8 cellular contexts compared by ENCODE assay signal in the genomic region with DNA sequence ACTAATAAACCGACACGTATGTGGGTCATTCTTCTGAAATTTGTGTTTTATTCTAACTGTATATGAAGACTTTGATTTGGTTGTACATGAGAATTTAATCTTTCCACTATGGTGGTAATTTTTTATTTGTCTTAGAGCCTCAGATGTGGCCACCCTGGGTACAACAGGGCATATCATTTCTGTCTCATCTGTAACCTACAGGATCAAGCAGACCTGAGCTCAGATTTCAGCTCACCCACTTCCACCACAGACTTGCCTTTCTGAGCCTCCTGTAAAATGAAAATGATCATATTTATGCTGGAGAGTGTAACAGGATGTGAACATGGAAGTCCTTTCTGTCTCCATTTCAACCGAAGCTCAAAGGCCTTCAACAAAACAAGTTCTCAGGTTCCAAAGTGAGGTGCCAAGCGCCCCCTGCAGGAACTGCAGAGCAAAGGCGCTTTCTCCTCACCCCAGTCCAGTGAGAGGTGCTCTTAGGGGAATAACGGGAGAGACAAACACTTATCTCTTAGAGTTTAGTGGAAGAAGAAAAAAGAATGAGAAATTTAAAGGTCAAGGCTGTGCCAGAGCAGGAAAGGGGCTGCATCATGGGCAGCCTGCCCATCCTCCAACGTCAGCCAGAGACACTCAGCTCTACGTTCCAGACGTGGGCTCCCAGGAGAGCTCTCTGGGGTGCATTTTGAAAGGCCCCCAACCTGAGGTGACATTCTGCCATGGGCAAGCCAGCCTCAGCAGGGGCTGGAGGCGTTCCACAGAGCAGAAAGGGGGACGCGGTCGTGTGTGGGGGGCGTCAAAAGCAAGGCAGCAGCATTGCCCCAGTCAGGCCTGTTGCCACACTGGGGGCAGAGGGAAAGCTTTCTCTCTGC. TPM values are rescaled to one million over a fixed set of nuclear protein-coding genes. Genes with fewer than 3 reads are reported as not detected.
A peak's percentile ranks its signal among the peaks of the same experiment; 100 is the strongest.
DNase-seq lines count a peak whose midpoint lies in the region; ATAC-seq and TF ChIP-seq lines count a peak whose summit lies in the region.
"Had no signal": no experiment of that assay in that cellular context is flagged by ENCODE, and none has a peak within 500 bp of the region (broad histone marks: within the 10 kb centered on the region; RNA-seq: fewer than 3 reads in every experiment).

No MANE protein-coding gene starts in this region.

- no peaks in the 10 kb centered on the region for H4K20me1 ChIP-seq in OCI-LY3 (ENCODE audit: insufficient read depth, low read length)

- no peak overlapping the region for H3K4me3 Mint-ChIP-seq in activated T-cell treated with anti-CD3 and anti-CD28 coated beads, Interleukin-2, amount 50 U/mL, for 24 hours
- H3K4me3 Mint-ChIP-seq: dendritic cell treated with granulocyte-macrophage colony-stimulating factor and Interleukin-4, amounts not matched to agents 40 ng/mL and 50 ng/mL, for 4 days had no signal

- peaks cover 3% of the 10 kb centered on the region for H3K4me1 Mint-ChIP-seq in activated T-cell treated with anti-CD3 and anti-CD28 coated beads, Interleukin-2, amount 50 U/mL, for 24 hours (ENCODE audit: low read depth)

- no peak for TF ChIP-seq POLR2A in gastrocnemius medialis (IDR thresholded peaks at IDR 0.05)

- H3K27me3 ChIP-seq in OCI-LY3 (ENCODE audit: low read depth, low read length), result no peaks in the 10 kb centered on the region
- no peaks in the 10 kb centered on the region for H3K27me3 ChIP-seq in gastrocnemius medialis

- H3K4me1 ChIP-seq in OCI-LY3 (ENCODE audit: low read length), result no peaks in the 10 kb centered on the region
- no peaks in the 10 kb centered on the region for H3K4me1 ChIP-seq in gastrocnemius medialis

- H3K27ac ChIP-seq in OCI-LY3 (ENCODE audit: low read length) (no peak overlapping the region), gastrocnemius medialis (no peak overlapping the region)

- DNase-seq in GF-D8 (lab: John Stamatoyannopoulos, UW), result peak; percentile 23
- DNase-seq in HS-27A (ENCODE audit: low read depth), result peak; percentile 7
- DNase-seq in activated T-cell treated with anti-CD3 and anti-CD28 coated beads, Interleukin-2, amount 50 U/mL, for 24 hours, result peak; percentile 63
- DNase-seq in globus pallidus (ENCODE audit: low spot score), result peak; percentile 22
- DNase-seq in gastrocnemius medialis, result no peak
- DNase-seq in T1000 (lab: John Stamatoyannopoulos, UW), result no peak

- in situ Hi-C loops in gastrocnemius medialis (cut with MboI; ENCODE audit: low sequenced_read_pairs in 4 of 4), result loop anchor here (25.0 kb wide), 4 partner anchors 385 to 660 kb away; a partner anchor contains a TSS

- H3K4me3 ChIP-seq in OCI-LY3 (ENCODE audit: low read length), result no peak overlapping the region
- no peak overlapping the region for H3K4me3 ChIP-seq in gastrocnemius medialis

- intact Hi-C loops in gastrocnemius medialis (cut with DNase I; ENCODE audit: low total_unique reads), result no loop called here

- TF ChIP-seq CTCF in OCI-LY3 (IDR thresholded peaks at IDR 0.05; ENCODE audit: low read depth, low read length) (peak; percentile 84), gastrocnemius medialis (IDR thresholded peaks at IDR 0.05 in 4 of 5, conservative IDR thresholded peaks at IDR 0.05 in 1 of 5) (peak in 3 of 5 experiments; percentile 20 to 48 (median 26))

- H3K9ac ChIP-seq in OCI-LY3 (ENCODE audit: low read length), result no peak overlapping the region

- no peaks in the 10 kb centered on the region for H3K9me3 Mint-ChIP-seq in activated T-cell treated with anti-CD3 and anti-CD28 coated beads, Interleukin-2, amount 50 U/mL, for 24 hours
- H3K9me3 Mint-ChIP-seq: dendritic cell treated with granulocyte-macrophage colony-stimulating factor and Interleukin-4, amounts not matched to agents 40 ng/mL and 50 ng/mL, for 4 days had no signal

- H3K27me3 Mint-ChIP-seq in activated T-cell treated with anti-CD3 and anti-CD28 coated beads, Interleukin-2, amount 50 U/mL, for 24 hours, result no peaks in the 10 kb centered on the region
- H3K27me3 Mint-ChIP-seq: dendritic cell treated with granulocyte-macrophage colony-stimulating factor and Interleukin-4, amounts not matched to agents 40 ng/mL and 50 ng/mL, for 4 days had no signal

- no peaks in the 10 kb centered on the region for H3K79me2 ChIP-seq in OCI-LY3 (ENCODE audit: low read length)

- H3K27ac Mint-ChIP-seq in activated T-cell treated with anti-CD3 and anti-CD28 coated beads, Interleukin-2, amount 50 U/mL, for 24 hours, result no peak overlapping the region
- H3K27ac Mint-ChIP-seq: dendritic cell treated with granulocyte-macrophage colony-stimulating factor and Interleukin-4, amounts not matched to agents 40 ng/mL and 50 ng/mL, for 4 days had no signal

- H3K36me3 Mint-ChIP-seq in activated T-cell treated with anti-CD3 and anti-CD28 coated beads, Interleukin-2, amount 50 U/mL, for 24 hours (ENCODE audit: low read depth), result no peaks in the 10 kb centered on the region

- ATAC-seq in gastrocnemius medialis, result no peak

- peak overlapping the region; percentile 39; the same call in 1 of the 2 replicates for H3K4me2 ChIP-seq in OCI-LY3 (ENCODE audit: low read length)

- H3K9me3 ChIP-seq in OCI-LY3 (ENCODE audit: insufficient read depth, low read length) (no peaks in the 10 kb centered on the region), gastrocnemius medialis (no peaks in the 10 kb centered on the region)

- H3K36me3 ChIP-seq in OCI-LY3 (replicated peaks; ENCODE audit: low read depth, low read length) (no peaks in the 10 kb centered on the region), gastrocnemius medialis (no peaks in the 10 kb centered on the region)

- peak overlapping the region; percentile 67; the same call in 1 of the 2 replicates for H2AFZ ChIP-seq in OCI-LY3 (ENCODE audit: low read depth, low read length)

RNA-seq across cellular contexts. Expression of a gene that starts 23.1 kb away (rescaled TPM):
- total RNA-seq in gastrocnemius medialis, result 1 to 10 TPM in 3 of 4 donors, under 1 TPM in 1; 0.39 to 5.9 (median 1.4) TPM

RNA-seq across cellular contexts. Expression of a gene that starts 30.4 kb away (rescaled TPM):
- total RNA-seq in gastrocnemius medialis, result 10 to 100 TPM; 10.6 to 20.3 (median 17.0) TPM

Comparison
In these comparisons a context has a peak if more than half of its experiments do, and no peak if none do; other contexts are left out.
1. DNase-seq: peak in GF-D8 (single experiment), HS-27A (single experiment), activated T-cell treated with anti-CD3 and anti-CD28 coated beads, Interleukin-2, amount 50 U/mL, for 24 hours (single experiment) and globus pallidus (single experiment); none in gastrocnemius medialis (0 of 2) and T1000 (single experiment).